ENCODE assay signal across 2 cellular contexts in genomic region chr7:259751-260405, GRCh38.
TF ChIP-seq lines count a peak whose summit lies in the region.

No MANE protein-coding gene starts in this region.

TF ChIP-seq in IMR-90, 13 proteins besides CTCF, POLR2A, EP300 and RAD21:
- TF ChIP-seq SMC3 (IDR thresholded peaks at IDR 0.05; ENCODE audit: low read depth, low read length): no peak
- TF ChIP-seq MAZ (IDR thresholded peaks at IDR 0.05; ENCODE audit: borderline replicate concordance, low read depth, low read length): no peak
- TF ChIP-seq RCOR1 (IDR thresholded peaks at IDR 0.05; ENCODE audit: insufficient replicate concordance, low read length): no peak
- no peak for TF ChIP-seq ELK1 (IDR thresholded peaks at IDR 0.05; ENCODE audit: borderline replicate concordance, low read depth, low read length)
- TF ChIP-seq MAFK (IDR thresholded peaks at IDR 0.05; ENCODE audit: low read depth, low read length): no peak
- TF ChIP-seq RFX5 (IDR thresholded peaks at IDR 0.05; ENCODE audit: low read depth, low read length): no peak
- TF ChIP-seq NFE2L2 (IDR thresholded peaks at IDR 0.05; ENCODE audit: low read depth, low read length): no peak
- TF ChIP-seq MXI1 (IDR thresholded peaks at IDR 0.05; ENCODE audit: borderline replicate concordance, low read depth, low read length): no peak
- TF ChIP-seq FOS (IDR thresholded peaks at IDR 0.05; ENCODE audit: low read depth, low read length): no peak
- no peak for TF ChIP-seq CHD1 (IDR thresholded peaks at IDR 0.05; ENCODE audit: low read depth, low read length)
- no peak for TF ChIP-seq BHLHE40 (IDR thresholded peaks at IDR 0.05; ENCODE audit: low read depth, low read length)
- TF ChIP-seq USF2 (IDR thresholded peaks at IDR 0.05; ENCODE audit: low read depth, low read length): no peak

TF ChIP-seq in K562, 482 proteins besides CTCF, POLR2A, EP300 and RAD21:
- no peak for TF ChIP-seq TRIM28 (IDR thresholded peaks at IDR 0.05)
- no peak for TF ChIP-seq SMARCA5 (IDR thresholded peaks at IDR 0.05)
- no peak for TF ChIP-seq ZNF512 (tag; IDR thresholded peaks at IDR 0.05)
- peak; percentile 55 to 62 for TF ChIP-seq NRF1 (conservative IDR thresholded peaks at IDR 0.05 in 1 of 2, IDR thresholded peaks at IDR 0.05 in 1 of 2)
- no peak for TF ChIP-seq DDX20 (tag; IDR thresholded peaks at IDR 0.05; ENCODE audit: low read depth)
- no peak for TF ChIP-seq ATF4 (CRISPR knock-in tag; IDR thresholded peaks at IDR 0.05)
- no peak for TF ChIP-seq TAF9B (IDR thresholded peaks at IDR 0.05; ENCODE audit: partially characterized antibody)
